Comparison of ENCODE assay signal across 8 cellular contexts in genomic region chr6:85015396-85015990, GRCh38.
DNase-seq lines count a peak whose midpoint lies in the region; ATAC-seq and FAIRE-seq lines count a peak whose summit lies in the region.

No MANE protein-coding gene starts in this region.

- H3K4me3 ChIP-seq in neuronal stem cell (ENCODE audit: low read length in 2 of 2), result no peak overlapping the region

- H3K23ac ChIP-seq in neuronal stem cell (ENCODE audit: low read depth, low read length, poor library complexity), result no peak overlapping the region

- no peak overlapping the region for H3K4ac ChIP-seq in neuronal stem cell (ENCODE audit: low read length)

- no peak overlapping the region for H2AK5ac ChIP-seq in neuronal stem cell (ENCODE audit: low read depth, low read length)

- H4K91ac ChIP-seq in neuronal stem cell (ENCODE audit: low read depth, low read length, poor library complexity), result no peak overlapping the region

- H3K14ac ChIP-seq in neuronal stem cell (ENCODE audit: low read length), result no peak overlapping the region

- peaks cover 0 to 6% of the 10 kb centered on the region in 2 donors for H3K4me1 ChIP-seq in neuronal stem cell (ENCODE audit: control insufficient read depth in 2 of 2, insufficient read depth in 1 of 2, low read depth in 1 of 2, low read length in 2 of 2)

- no peak overlapping the region for H2BK120ac ChIP-seq in neuronal stem cell (ENCODE audit: low read depth, low read length)

- no peaks in the 10 kb centered on the region for H3K27me3 ChIP-seq in neuronal stem cell (ENCODE audit: control insufficient read depth in 3 of 3, insufficient read depth in 3 of 3, low read depth in 1 of 3, low read length in 3 of 3)

- H2BK5ac ChIP-seq in neuronal stem cell (ENCODE audit: low read length), result no peak overlapping the region

- H3K79me1 ChIP-seq in neuronal stem cell (ENCODE audit: low read depth, low read length), result no peaks in the 10 kb centered on the region

- no CpG with 5 or more reads among the region's 12 CpGs for WGBS in neuronal stem cell (ENCODE audit: extremely low coverage in 2 of 2, insufficient read length in 2 of 2, insufficient replicate concordance in 1 of 2), 2 donors

- H2BK12ac ChIP-seq in neuronal stem cell (ENCODE audit: low read length), result no peak overlapping the region

- H4K8ac ChIP-seq in neuronal stem cell (ENCODE audit: low read depth, low read length), result no peak overlapping the region

- no peak overlapping the region for H2AFZ ChIP-seq in neuronal stem cell (ENCODE audit: low read length)

- H3K9ac ChIP-seq in neuronal stem cell (ENCODE audit: low read depth, low read length, poor library complexity), result no peak overlapping the region

- DNase-seq in ACHN (peak; percentile 56), RCC 7860 (ENCODE audit: low spot score) (peak; percentile 10), epithelial cell of prostate (ENCODE audit: low read depth, low spot score) (peak; percentile 0), neuronal stem cell (ENCODE audit: low spot score) (peak; percentile 57), NCI-H524 treated with DMSO at 0.1 percent for 48 hours (lab: John Stamatoyannopoulos, UW) (no peak)

- H3K36me3 ChIP-seq in neuronal stem cell (replicated peaks in 1 of 2; ENCODE audit: control insufficient read depth in 2 of 2, insufficient read depth in 2 of 2, low read length in 2 of 2), result no peaks in the 10 kb centered on the region

- no peaks in the 10 kb centered on the region for H3K9me3 ChIP-seq in neuronal stem cell (replicated peaks in 1 of 2; ENCODE audit: control insufficient read depth in 2 of 2, insufficient read depth in 1 of 2, low read depth in 1 of 2, low read length in 2 of 2)

- H2BK15ac ChIP-seq in neuronal stem cell (ENCODE audit: low read length), result no peak overlapping the region

- in situ Hi-C loops in ACHN (cut with HindIII; ENCODE audit: low pct_ligation_motif_present, low pct_unique_long_range_greater_than_20kb, low sequenced_read_pairs), result no loop called here

- FAIRE-seq in RCC 7860 (lab: Jason Lieb, UNC), result no peak

- ATAC-seq in GM18502 (IDR thresholded peaks at IDR 0.05; ENCODE audit: poor library complexity, unreplicated experiment) (peak; percentile 71), HG03064 (IDR thresholded peaks at IDR 0.05; ENCODE audit: low read depth, unreplicated experiment) (peak; percentile 75), HG03571 (IDR thresholded peaks at IDR 0.05; ENCODE audit: unreplicated experiment) (no peak)

- no peak overlapping the region for H3K4me2 ChIP-seq in neuronal stem cell (ENCODE audit: insufficient read depth, low read length, poor library complexity, severe bottlenecking)

- no peak overlapping the region for H3K27ac ChIP-seq in epithelial cell of prostate
- no peak overlapping the region for H3K27ac ChIP-seq in neuronal stem cell (replicated peaks; ENCODE audit: low read length)

- H3K18ac ChIP-seq in neuronal stem cell (ENCODE audit: low read length), result no peak overlapping the region
